In the genomic region with DNA sequence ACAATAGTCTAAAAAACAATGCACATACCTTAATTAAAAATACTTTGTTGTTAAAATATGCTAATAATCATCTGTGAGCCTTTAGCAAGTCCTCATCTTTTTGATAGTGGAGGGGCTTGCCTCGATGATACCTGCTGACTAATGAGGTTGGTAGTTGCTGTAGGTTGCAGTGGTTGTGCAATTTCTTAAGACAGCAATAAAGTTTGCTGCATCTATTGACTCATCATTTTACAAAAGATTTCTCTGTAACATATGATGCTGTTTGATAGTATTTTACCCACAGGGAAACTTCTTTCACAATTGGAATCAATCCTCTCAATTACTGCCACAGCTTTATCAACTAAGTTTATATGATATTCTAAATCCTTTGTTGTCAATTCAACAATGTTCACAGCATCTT, we compare ENCODE assay signal across 33 cellular contexts. TPM values are rescaled to one million over a fixed set of nuclear protein-coding genes. Genes with fewer than 3 reads are reported as not detected.
A peak's percentile ranks its signal among the peaks of the same experiment; 100 is the strongest.
DNase-seq lines count a peak whose midpoint lies in the region; TF ChIP-seq lines count a peak whose summit lies in the region.
"Had no signal": no experiment of that assay in that cellular context is flagged by ENCODE, and none has a peak within 500 bp of the region (broad histone marks: within the 10 kb centered on the region; RNA-seq: fewer than 3 reads in every experiment).

No MANE protein-coding gene starts in this region.

- TF ChIP-seq CTCF in AG04449 (IDR thresholded peaks at IDR 0.05; ENCODE audit: insufficient read depth, low read length, missing control alignments): no peak
- no peak for TF ChIP-seq CTCF in mammary epithelial cell (conservative IDR thresholded peaks at IDR 0.05 in 1 of 2, IDR thresholded peaks at IDR 0.05 in 1 of 2; ENCODE audit: extremely low read depth in 1 of 2, insufficient read depth in 1 of 2, low read depth in 1 of 2, low read length in 2 of 2)
- no peak for TF ChIP-seq CTCF in stomach (IDR thresholded peaks at IDR 0.05)
- TF ChIP-seq CTCF in suprapubic skin (IDR thresholded peaks at IDR 0.05): no peak

- H3K4me2 ChIP-seq in mammary epithelial cell (ENCODE audit: insufficient read depth, low read depth, low read length): no peak overlapping the region
- H3K4me2 ChIP-seq: A549; BLaER1 treated with 17β-estradiol and CSF1 and Interleukin-3, amounts not matched to agents 10 nM and 100 nM; PC-9 had no signal

- intact Hi-C loops in mammary epithelial cell (cut with micrococcal nuclease) (no loop called here), stomach (cut with DNase I; ENCODE audit: low total_unique reads) (no loop called here)

- H3K36me3 ChIP-seq in mammary epithelial cell (ENCODE audit: insufficient read depth, low read length) (no peaks in the 10 kb centered on the region), stomach (no peaks in the 10 kb centered on the region), suprapubic skin (no peaks in the 10 kb centered on the region)
- H3K36me3 ChIP-seq: BLaER1 treated with 17β-estradiol and CSF1 and Interleukin-3, amounts not matched to agents 10 nM and 100 nM; left ventricle myocardium inferior; prostate gland; tibial nerve had no signal

- 17% methylated on average over 1 of the region's 1 CpG for WGBS in mammary epithelial cell (ENCODE audit: low coverage, missing lambda C conversion rate)
- 73 to 83% (median 77%) methylated on average over 1 of the region's 1 CpG for WGBS in stomach, 5 donors
- WGBS in suprapubic skin: 58% methylated on average over 1 of the region's 1 CpG

- no peak overlapping the region for H3K4me3 ChIP-seq in AG04449 (ENCODE audit: low read depth, low read length)
- no peak overlapping the region for H3K4me3 ChIP-seq in mammary epithelial cell (replicated peaks in 1 of 3; ENCODE audit: insufficient read depth in 1 of 3, low read depth in 2 of 3, low read length in 3 of 3)
- H3K4me3 ChIP-seq in stomach: no peak overlapping the region
- H3K4me3 ChIP-seq in suprapubic skin: no peak overlapping the region
- H3K4me3 ChIP-seq: A549; BLaER1 treated with 17β-estradiol and CSF1 and Interleukin-3, amounts not matched to agents 10 nM and 100 nM; GM12878; left ventricle myocardium inferior; PC-9; prostate gland; skin epidermis; tibial nerve had no signal

- no TSS peak for BruUV-seq in mammary epithelial cell (replicated peaks; lab: Mats Ljungman, UMichigan)

- H3K9ac ChIP-seq in mammary epithelial cell (ENCODE audit: insufficient read depth, low read length): no peak overlapping the region
- H3K9ac ChIP-seq: BLaER1 treated with 17β-estradiol and CSF1 and Interleukin-3, amounts not matched to agents 10 nM and 100 nM had no signal

- no peaks in the 10 kb centered on the region for H3K27me3 ChIP-seq in mammary epithelial cell (ENCODE audit: insufficient read depth, low read length)
- no peaks in the 10 kb centered on the region for H3K27me3 ChIP-seq in stomach
- no peaks in the 10 kb centered on the region for H3K27me3 ChIP-seq in suprapubic skin
- H3K27me3 ChIP-seq: BLaER1 treated with 17β-estradiol and CSF1 and Interleukin-3, amounts not matched to agents 10 nM and 100 nM; tibial nerve had no signal

- dilution Hi-C loops in mammary epithelial cell (cut with HindIII; ENCODE audit: low sequenced_read_pairs): no loop called here

- DNase-seq in AG04449 (ENCODE audit: low read depth, low spot score) (peak; percentile 5), LHCN-M2 (ENCODE audit: low read depth) (peak; percentile 13), mammary epithelial cell (peak; percentile 57), fibroblast of the conjunctiva (ENCODE audit: low read depth) (peak; percentile 24), stomach (no peak), CD1c-positive myeloid dendritic cell (ENCODE audit: extremely low spot score) (no peak), suprapubic skin (ENCODE audit: low spot score in 2 of 2) (no peak), NCI-H2107 (lab: John Stamatoyannopoulos, UW) (no peak)
- DNase-seq: activated CD4-positive, alpha-beta T cell treated with anti-CD3 and anti-CD28 coated beads for 4 hours; activated gamma-delta T cell; activated T-cell treated with anti-CD3 and anti-CD28 coated beads, Interleukin-2, amount 50 U/mL, for 24 hours; Caco-2; DND-41; GOT3; HFFc6; hypothalamus; left ventricle myocardium inferior; naive B cell; NCI-H1048; NCI-H1694 treated with DMSO at 0.1 percent for 48 hours; NCI-H2171; NCI-H510A treated with DMSO at 0.1 percent for 48 hours; PC-9; SHP77 treated with DMSO at 0.1 percent for 48 hours had no signal

- in situ Hi-C loops in mammary epithelial cell (cut with MboI; ENCODE audit: low sequenced_read_pairs in 2 of 2): no loop called here

- TF ChIP-seq POLR2A in stomach (IDR thresholded peaks at IDR 0.05) (no peak), suprapubic skin (IDR thresholded peaks at IDR 0.05) (no peak)

- POLR2A ChIA-PET in AG04449 (lab: Yijun Ruan, JAX): no interaction called here

- no peaks in the 10 kb centered on the region for H3K9me3 ChIP-seq in mammary epithelial cell (replicated peaks; ENCODE audit: insufficient read depth, low read length)
- H3K9me3 ChIP-seq in stomach: no peaks in the 10 kb centered on the region
- H3K9me3 ChIP-seq in suprapubic skin: no peaks in the 10 kb centered on the region
- H3K9me3 ChIP-seq: A549, Caco-2, prostate gland, tibial nerve had no signal

- TF ChIP-seq EP300 in stomach (IDR thresholded peaks at IDR 0.05): no peak
- no peak for TF ChIP-seq EP300 in suprapubic skin (IDR thresholded peaks at IDR 0.05)

- no peaks in the 10 kb centered on the region for H3K79me2 ChIP-seq in mammary epithelial cell (ENCODE audit: insufficient read depth, low read length)

- H2AFZ ChIP-seq in mammary epithelial cell (ENCODE audit: low read depth, low read length): no peak overlapping the region
- H2AFZ ChIP-seq: PC-9 had no signal

- H3K4me1 ChIP-seq in mammary epithelial cell (ENCODE audit: insufficient read depth, low read length) (no peaks in the 10 kb centered on the region), stomach (no peaks in the 10 kb centered on the region), suprapubic skin (no peaks in the 10 kb centered on the region)
- H3K4me1 ChIP-seq: A549; BLaER1 treated with 17β-estradiol and CSF1 and Interleukin-3, amounts not matched to agents 10 nM and 100 nM; Caco-2; prostate gland; tibial nerve had no signal

- H3K27ac ChIP-seq in mammary epithelial cell (ENCODE audit: insufficient read depth, low read depth, low read length): no peak overlapping the region
- H3K27ac ChIP-seq in stomach: no peak overlapping the region
- no peak overlapping the region for H3K27ac ChIP-seq in suprapubic skin
- H3K27ac ChIP-seq: A549; BLaER1 treated with 17β-estradiol and CSF1 and Interleukin-3, amounts not matched to agents 10 nM and 100 nM; HL-60; left ventricle myocardium inferior; PC-9; prostate gland; skin epidermis; tibial nerve had no signal

- CTCF ChIA-PET in AG04449 (lab: Yijun Ruan, JAX) (no interaction called here), mammary epithelial cell (lab: Charles Lee; ENCODE audit: low non-redundant PET) (no interaction called here)

- no peaks in the 10 kb centered on the region for H4K20me1 ChIP-seq in mammary epithelial cell (ENCODE audit: insufficient read depth, low read length)
- H4K20me1 ChIP-seq: BLaER1 treated with 17β-estradiol and CSF1 and Interleukin-3, amounts not matched to agents 10 nM and 100 nM had no signal

RNA-seq across cellular contexts. Expression of a gene that starts 7.6 kb away (rescaled TPM):
- total RNA-seq in LHCN-M2 (2014; rRNA removed) (not detected in 2 replicates), mammary epithelial cell (not detected), stomach (not detected), suprapubic skin (not detected)
- not detected for polyA plus RNA-seq in LHCN-M2 (2012)
- polyA plus RNA-seq in mammary epithelial cell (not detected), stomach (not detected)
- polyA minus RNA-seq in mammary epithelial cell: not detected
- total RNA-seq: activated CD8-positive, alpha-beta memory T cell treated with anti-CD3 and anti-CD28 coated beads for 36 hours; Caco-2; GM12878; HFFc6; left ventricle myocardium inferior; mesothelial cell of epicardium; PC-9; tibial nerve had no signal
- polyA plus RNA-seq: A549, GM12878 had no signal

Comparison
In these comparisons a context has a peak if more than half of its experiments do, and no peak if none do; other contexts are left out.
1. DNase-seq: peak in AG04449 (single experiment), LHCN-M2 (single experiment), mammary epithelial cell (single experiment) and fibroblast of the conjunctiva (single experiment); none in stomach (single experiment), CD1c-positive myeloid dendritic cell (single experiment), suprapubic skin (0 of 2) and NCI-H2107 (single experiment).